14 cellular contexts compared by ENCODE assay signal in genomic region chr5:127385936-127386335, GRCh38.
DNase-seq lines count a peak whose midpoint lies in the region; ATAC-seq, FAIRE-seq and TF ChIP-seq lines count a peak whose summit lies in the region.
"Had no signal": no experiment of that assay in that cellular context is flagged by ENCODE, and none has a peak within 500 bp of the region (broad histone marks: within the 10 kb centered on the region; RNA-seq: fewer than 3 reads in every experiment).

No MANE protein-coding gene starts in this region.

- intact Hi-C loops in breast epithelium (cut with DNase I; ENCODE audit: low total_unique reads) = no loop called here
- intact Hi-C loops in endothelial cell of umbilical vein (cut with micrococcal nuclease) = no loop called here

- no peak overlapping the region for H3K27ac Mint-ChIP-seq in effector memory CD8-positive, alpha-beta T cell
- H3K27ac Mint-ChIP-seq: CD8-positive, alpha-beta memory T cell had no signal

- no peaks in the 10 kb centered on the region for H3K9me3 ChIP-seq in breast epithelium
- no peaks in the 10 kb centered on the region for H3K9me3 ChIP-seq in SJSA1 (replicated peaks)
- H3K9me3 ChIP-seq in endothelial cell of umbilical vein (replicated peaks; ENCODE audit: control insufficient read depth, insufficient read depth, low read length) = no peaks in the 10 kb centered on the region
- H3K9me3 ChIP-seq: A549 had no signal

- no peaks in the 10 kb centered on the region for H3K36me3 Mint-ChIP-seq in effector memory CD8-positive, alpha-beta T cell (ENCODE audit: insufficient read depth)
- H3K36me3 Mint-ChIP-seq: CD8-positive, alpha-beta memory T cell had no signal

- H3K4me3 ChIP-seq in breast epithelium (no peak overlapping the region), SJSA1 (no peak overlapping the region), endothelial cell of umbilical vein (replicated peaks in 1 of 3; ENCODE audit: insufficient read depth in 1 of 3, low read depth in 1 of 3, low read length in 3 of 3) (no peak overlapping the region)
- H3K4me3 ChIP-seq: A549, GM12878, GM23248 had no signal

- no TSS peak for BruUV-seq in endothelial cell of umbilical vein (replicated peaks; lab: Mats Ljungman, UMichigan)

- DNase-seq in T47D (ENCODE audit: low read depth in 1 of 2, low spot score in 1 of 2) = peak; percentile 10 to 89
- no peak for DNase-seq in breast epithelium (ENCODE audit: low spot score in 2 of 2)
- DNase-seq in SJSA1 (ENCODE audit: low read depth in 1 of 2, low spot score in 2 of 2) = no peak
- no peak for DNase-seq in endothelial cell of umbilical vein (ENCODE audit: low read depth, low spot score)
- no peak for DNase-seq in effector memory CD8-positive, alpha-beta T cell
- DNase-seq in NCI-H1048 (lab: John Stamatoyannopoulos, UW) = no peak
- DNase-seq in stimulated activated CD4-positive, alpha-beta T cell treated with anti-CD3 and anti-CD28 coated beads, Interleukin-1b, Interleukin-23, amount 100 ng/mL, for 48 hours = no peak
- DNase-seq: CD8-positive, alpha-beta memory T cell; DMS79 had no signal

- ATAC-seq in effector memory CD8-positive, alpha-beta T cell (replicated peaks) = no peak
- ATAC-seq: A549, GM12878 had no signal

- no peak overlapping the region for H3K27ac ChIP-seq in breast epithelium
- H3K27ac ChIP-seq in SJSA1 = peak overlapping the region; percentile 61
- H3K27ac ChIP-seq in endothelial cell of umbilical vein (ENCODE audit: insufficient read depth, low read depth, low read length) = no peak overlapping the region
- H3K27ac ChIP-seq: A549, GM23248 had no signal

- TF ChIP-seq CTCF in breast epithelium (IDR thresholded peaks at IDR 0.05) (no peak), endothelial cell of umbilical vein (IDR thresholded peaks at IDR 0.05; ENCODE audit: extremely low read depth in 1 of 2, insufficient read depth in 1 of 2, low read depth in 1 of 2, low read length in 2 of 2) (no peak)

- dilution Hi-C loops in endothelial cell of umbilical vein (cut with MboI; ENCODE audit: extremely low pct_ligation_motif_present, low sequenced_read_pairs) = no loop called here

- no peaks in the 10 kb centered on the region for H3K9me3 Mint-ChIP-seq in effector memory CD8-positive, alpha-beta T cell
- H3K9me3 Mint-ChIP-seq: CD8-positive, alpha-beta memory T cell had no signal

- no peak overlapping the region for H3K4me2 ChIP-seq in endothelial cell of umbilical vein (ENCODE audit: insufficient read depth, low read length)
- H3K4me2 ChIP-seq: A549 had no signal

- H3K4me3 Mint-ChIP-seq in effector memory CD8-positive, alpha-beta T cell = no peak overlapping the region
- H3K4me3 Mint-ChIP-seq: CD8-positive, alpha-beta memory T cell had no signal

- H3K79me2 ChIP-seq in endothelial cell of umbilical vein (ENCODE audit: control insufficient read depth, insufficient read depth, low read length) = no peaks in the 10 kb centered on the region

- no peak overlapping the region for H3K9ac ChIP-seq in endothelial cell of umbilical vein (replicated peaks; ENCODE audit: extremely low read depth, insufficient read depth, low read length)
- H3K9ac ChIP-seq: GM23248 had no signal

- H3K27me3 ChIP-seq in breast epithelium (no peaks in the 10 kb centered on the region), SJSA1 (replicated peaks) (no peaks in the 10 kb centered on the region), endothelial cell of umbilical vein (ENCODE audit: control insufficient read depth in 2 of 2, insufficient read depth in 2 of 2, low read length in 2 of 2) (no peaks in the 10 kb centered on the region)

- FAIRE-seq in endothelial cell of umbilical vein (lab: Jason Lieb, UNC) = peak; percentile 26
- FAIRE-seq: A549, GM12878, GM18507, H54 had no signal

- CTCF ChIA-PET in endothelial cell of umbilical vein (lab: Charles Lee) = no interaction called here

- TF ChIP-seq POLR2A in breast epithelium (IDR thresholded peaks at IDR 0.05) (no peak), endothelial cell of umbilical vein (IDR thresholded peaks at IDR 0.05; ENCODE audit: low read depth, low read length) (no peak)

- no peak overlapping the region for H2AFZ ChIP-seq in endothelial cell of umbilical vein (ENCODE audit: low read depth, low read length)
- H2AFZ ChIP-seq: GM23248 had no signal

- H4K20me1 ChIP-seq in endothelial cell of umbilical vein (replicated peaks; ENCODE audit: control insufficient read depth, extremely low read depth, insufficient read depth, low read length) = peaks cover 3% of the 10 kb centered on the region

- in situ Hi-C loops in T47D (cut with HindIII; ENCODE audit: low pct_unique_long_range_greater_than_20kb, low sequenced_read_pairs) = no loop called here

- H3K36me3 ChIP-seq in breast epithelium (no peaks in the 10 kb centered on the region), SJSA1 (no peaks in the 10 kb centered on the region), endothelial cell of umbilical vein (ENCODE audit: control insufficient read depth in 2 of 2, extremely low read depth in 1 of 2, insufficient read depth in 2 of 2, low read length in 2 of 2) (no peaks in the 10 kb centered on the region)

- H3K9me1 ChIP-seq in endothelial cell of umbilical vein (replicated peaks; ENCODE audit: control insufficient read depth, extremely low read depth, insufficient read depth, low read length) = no peaks in the 10 kb centered on the region

- H3K4me1 Mint-ChIP-seq in effector memory CD8-positive, alpha-beta T cell (ENCODE audit: low read depth in 2 of 2) = no peaks in the 10 kb centered on the region
- H3K4me1 Mint-ChIP-seq: CD8-positive, alpha-beta memory T cell had no signal

- peaks cover 0 to 16% of the 10 kb centered on the region in 2 donors for H3K27me3 Mint-ChIP-seq in effector memory CD8-positive, alpha-beta T cell

- H3K4me1 ChIP-seq in breast epithelium = no peaks in the 10 kb centered on the region
- H3K4me1 ChIP-seq in SJSA1 (replicated peaks) = peaks cover 34% of the 10 kb centered on the region
- H3K4me1 ChIP-seq in endothelial cell of umbilical vein (ENCODE audit: control insufficient read depth, extremely low read depth, insufficient read depth, low read length) = no peaks in the 10 kb centered on the region
- H3K4me1 ChIP-seq: A549 had no signal

- POLR2A ChIA-PET in endothelial cell of umbilical vein (lab: Charles Lee) = no interaction called here

TF ChIP-seq in endothelial cell of umbilical vein, 7 proteins besides CTCF, POLR2A, EP300 and RAD21:
- TF ChIP-seq POLR2AphosphoS5 (IDR thresholded peaks at IDR 0.05; ENCODE audit: insufficient read depth, low read depth, low read length) = no peak
- no peak for TF ChIP-seq FOS (IDR thresholded peaks at IDR 0.05; ENCODE audit: borderline replicate concordance, insufficient read depth, low read length)
- TF ChIP-seq JUN (IDR thresholded peaks at IDR 0.05; ENCODE audit: borderline replicate concordance, insufficient read depth, insufficient read length, low read depth) = no peak
- TF ChIP-seq, protein P1, sequence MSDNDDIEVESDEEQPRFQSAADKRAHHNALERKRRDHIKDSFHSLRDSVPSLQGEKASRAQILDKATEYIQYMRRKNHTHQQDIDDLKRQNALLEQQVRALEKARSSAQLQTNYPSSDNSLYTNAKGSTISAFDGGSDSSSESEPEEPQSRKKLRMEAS (IDR thresholded peaks at IDR 0.05; ENCODE audit: insufficient read depth, insufficient read length) = no peak

Comparison
In these comparisons a context has a peak if more than half of its experiments do, and no peak if none do; other contexts are left out.
1. DNase-seq: peak in T47D (2 of 2); none in breast epithelium (0 of 2), SJSA1 (0 of 2), endothelial cell of umbilical vein (single experiment), effector memory CD8-positive, alpha-beta T cell (0 of 3), NCI-H1048 (single experiment) and stimulated activated CD4-positive, alpha-beta T cell treated with anti-CD3 and anti-CD28 coated beads, Interleukin-1b, Interleukin-23, amount 100 ng/mL, for 48 hours (single experiment).